1 cellular context compared by ENCODE assay signal in the genomic region with DNA sequence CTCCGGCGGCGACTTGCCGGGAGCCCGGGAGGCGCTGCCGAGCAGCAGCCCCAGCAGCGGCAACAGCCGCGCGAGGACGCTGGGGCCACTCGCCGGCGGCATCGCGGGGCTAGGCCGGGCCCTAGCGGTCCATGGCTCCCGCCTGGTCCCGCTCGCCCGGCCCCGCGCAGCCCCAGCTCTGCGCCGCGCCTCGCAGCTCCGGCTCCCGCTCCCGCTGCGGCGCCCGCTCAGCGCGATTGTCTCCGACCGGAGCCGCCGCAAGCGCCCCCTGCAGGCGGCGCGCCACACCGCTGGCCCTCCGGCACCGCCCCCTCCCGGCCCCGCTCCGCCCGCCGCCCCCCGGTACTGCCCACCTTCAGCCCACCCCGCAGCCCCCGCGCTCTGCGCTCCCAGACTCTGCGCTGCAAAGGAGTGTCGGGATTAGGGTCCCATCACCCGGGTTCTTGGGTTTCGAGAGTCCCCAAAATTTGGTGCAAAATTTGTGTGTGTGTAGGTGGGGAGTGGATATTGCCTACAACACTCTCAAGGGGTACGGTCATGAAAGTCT.
TF ChIP-seq lines count a peak whose summit lies in the region.

A gene (minus strand): TSS at position 241 of the 547 bp plus-strand sequence. CDS start 139 bp downstream, at position 102.

TF ChIP-seq in K562, 482 proteins besides CTCF, POLR2A, EP300 and RAD21 (continued from another document and continues in another):
- peak; percentile 93 for TF ChIP-seq ZBTB7A (IDR thresholded peaks at IDR 0.05; ENCODE audit: borderline replicate concordance, control insufficient read depth, low read depth, low read length)
- TF ChIP-seq, protein P1, sequence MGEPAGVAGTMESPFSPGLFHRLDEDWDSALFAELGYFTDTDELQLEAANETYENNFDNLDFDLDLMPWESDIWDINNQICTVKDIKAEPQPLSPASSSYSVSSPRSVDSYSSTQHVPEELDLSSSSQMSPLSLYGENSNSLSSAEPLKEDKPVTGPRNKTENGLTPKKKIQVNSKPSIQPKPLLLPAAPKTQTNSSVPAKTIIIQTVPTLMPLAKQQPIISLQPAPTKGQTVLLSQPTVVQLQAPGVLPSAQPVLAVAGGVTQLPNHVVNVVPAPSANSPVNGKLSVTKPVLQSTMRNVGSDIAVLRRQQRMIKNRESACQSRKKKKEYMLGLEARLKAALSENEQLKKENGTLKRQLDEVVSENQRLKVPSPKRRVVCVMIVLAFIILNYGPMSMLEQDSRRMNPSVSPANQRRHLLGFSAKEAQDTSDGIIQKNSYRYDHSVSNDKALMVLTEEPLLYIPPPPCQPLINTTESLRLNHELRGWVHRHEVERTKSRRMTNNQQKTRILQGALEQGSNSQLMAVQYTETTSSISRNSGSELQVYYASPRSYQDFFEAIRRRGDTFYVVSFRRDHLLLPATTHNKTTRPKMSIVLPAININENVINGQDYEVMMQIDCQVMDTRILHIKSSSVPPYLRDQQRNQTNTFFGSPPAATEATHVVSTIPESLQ (CRISPR knock-in tag; IDR thresholded peaks at IDR 0.05), result no peak
- TF ChIP-seq GABPB2 (CRISPR knock-in tag; conservative IDR thresholded peaks at IDR 0.05), result no peak
- TF ChIP-seq ELF2 (CRISPR knock-in tag; IDR thresholded peaks at IDR 0.05), result no peak
- peak; percentile 89 for TF ChIP-seq GATAD2B (IDR thresholded peaks at IDR 0.05; ENCODE audit: borderline replicate concordance)
- TF ChIP-seq, protein P2, sequence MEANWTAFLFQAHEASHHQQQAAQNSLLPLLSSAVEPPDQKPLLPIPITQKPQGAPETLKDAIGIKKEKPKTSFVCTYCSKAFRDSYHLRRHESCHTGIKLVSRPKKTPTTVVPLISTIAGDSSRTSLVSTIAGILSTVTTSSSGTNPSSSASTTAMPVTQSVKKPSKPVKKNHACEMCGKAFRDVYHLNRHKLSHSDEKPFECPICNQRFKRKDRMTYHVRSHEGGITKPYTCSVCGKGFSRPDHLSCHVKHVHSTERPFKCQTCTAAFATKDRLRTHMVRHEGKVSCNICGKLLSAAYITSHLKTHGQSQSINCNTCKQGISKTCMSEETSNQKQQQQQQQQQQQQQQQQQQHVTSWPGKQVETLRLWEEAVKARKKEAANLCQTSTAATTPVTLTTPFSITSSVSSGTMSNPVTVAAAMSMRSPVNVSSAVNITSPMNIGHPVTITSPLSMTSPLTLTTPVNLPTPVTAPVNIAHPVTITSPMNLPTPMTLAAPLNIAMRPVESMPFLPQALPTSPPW (CRISPR knock-in tag; IDR thresholded peaks at IDR 0.05), result peak; percentile 72
- TF ChIP-seq, protein P3, sequence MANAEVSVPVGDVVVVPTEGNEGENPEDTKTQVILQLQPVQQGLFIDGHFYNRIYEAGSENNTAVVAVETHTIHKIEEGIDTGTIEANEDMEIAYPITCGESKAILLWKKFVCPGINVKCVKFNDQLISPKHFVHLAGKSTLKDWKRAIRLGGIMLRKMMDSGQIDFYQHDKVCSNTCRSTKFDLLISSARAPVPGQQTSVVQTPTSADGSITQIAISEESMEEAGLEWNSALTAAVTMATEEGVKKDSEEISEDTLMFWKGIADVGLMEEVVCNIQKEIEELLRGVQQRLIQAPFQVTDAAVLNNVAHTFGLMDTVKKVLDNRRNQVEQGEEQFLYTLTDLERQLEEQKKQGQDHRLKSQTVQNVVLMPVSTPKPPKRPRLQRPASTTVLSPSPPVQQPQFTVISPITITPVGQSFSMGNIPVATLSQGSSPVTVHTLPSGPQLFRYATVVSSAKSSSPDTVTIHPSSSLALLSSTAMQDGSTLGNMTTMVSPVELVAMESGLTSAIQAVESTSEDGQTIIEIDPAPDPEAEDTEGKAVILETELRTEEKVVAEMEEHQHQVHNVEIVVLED (CRISPR knock-in tag; IDR thresholded peaks at IDR 0.05), result 0 out of 2 replicates have a peak, but pooled peaks have one; percentile 38
- TF ChIP-seq, protein P4, sequence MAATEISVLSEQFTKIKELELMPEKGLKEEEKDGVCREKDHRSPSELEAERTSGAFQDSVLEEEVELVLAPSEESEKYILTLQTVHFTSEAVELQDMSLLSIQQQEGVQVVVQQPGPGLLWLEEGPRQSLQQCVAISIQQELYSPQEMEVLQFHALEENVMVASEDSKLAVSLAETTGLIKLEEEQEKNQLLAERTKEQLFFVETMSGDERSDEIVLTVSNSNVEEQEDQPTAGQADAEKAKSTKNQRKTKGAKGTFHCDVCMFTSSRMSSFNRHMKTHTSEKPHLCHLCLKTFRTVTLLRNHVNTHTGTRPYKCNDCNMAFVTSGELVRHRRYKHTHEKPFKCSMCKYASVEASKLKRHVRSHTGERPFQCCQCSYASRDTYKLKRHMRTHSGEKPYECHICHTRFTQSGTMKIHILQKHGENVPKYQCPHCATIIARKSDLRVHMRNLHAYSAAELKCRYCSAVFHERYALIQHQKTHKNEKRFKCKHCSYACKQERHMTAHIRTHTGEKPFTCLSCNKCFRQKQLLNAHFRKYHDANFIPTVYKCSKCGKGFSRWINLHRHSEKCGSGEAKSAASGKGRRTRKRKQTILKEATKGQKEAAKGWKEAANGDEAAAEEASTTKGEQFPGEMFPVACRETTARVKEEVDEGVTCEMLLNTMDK (IDR thresholded peaks at IDR 0.05; ENCODE audit: borderline replicate concordance, insufficient read depth, low read depth, low read length, poor library complexity, severe bottlenecking), result peak; percentile 90
- TF ChIP-seq DNMT1 (IDR thresholded peaks at IDR 0.05), result no peak
- TF ChIP-seq, protein P5, sequence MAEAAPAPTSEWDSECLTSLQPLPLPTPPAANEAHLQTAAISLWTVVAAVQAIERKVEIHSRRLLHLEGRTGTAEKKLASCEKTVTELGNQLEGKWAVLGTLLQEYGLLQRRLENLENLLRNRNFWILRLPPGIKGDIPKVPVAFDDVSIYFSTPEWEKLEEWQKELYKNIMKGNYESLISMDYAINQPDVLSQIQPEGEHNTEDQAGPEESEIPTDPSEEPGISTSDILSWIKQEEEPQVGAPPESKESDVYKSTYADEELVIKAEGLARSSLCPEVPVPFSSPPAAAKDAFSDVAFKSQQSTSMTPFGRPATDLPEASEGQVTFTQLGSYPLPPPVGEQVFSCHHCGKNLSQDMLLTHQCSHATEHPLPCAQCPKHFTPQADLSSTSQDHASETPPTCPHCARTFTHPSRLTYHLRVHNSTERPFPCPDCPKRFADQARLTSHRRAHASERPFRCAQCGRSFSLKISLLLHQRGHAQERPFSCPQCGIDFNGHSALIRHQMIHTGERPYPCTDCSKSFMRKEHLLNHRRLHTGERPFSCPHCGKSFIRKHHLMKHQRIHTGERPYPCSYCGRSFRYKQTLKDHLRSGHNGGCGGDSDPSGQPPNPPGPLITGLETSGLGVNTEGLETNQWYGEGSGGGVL (CRISPR knock-in tag; IDR thresholded peaks at IDR 0.05), result no peak
- TF ChIP-seq CCNT2 (IDR thresholded peaks at IDR 0.05; ENCODE audit: borderline replicate concordance, extremely low read depth, insufficient read length, low read depth, low read length), result peak; percentile 68
- TF ChIP-seq ZFPM2 (CRISPR knock-in tag; IDR thresholded peaks at IDR 0.05), result no peak
- TF ChIP-seq KDM5B (IDR thresholded peaks at IDR 0.05; ENCODE audit: insufficient replicate concordance, low read depth, low read length), result peak; percentile 47
- no peak for TF ChIP-seq DDX20 (tag; IDR thresholded peaks at IDR 0.05; ENCODE audit: low read depth)
- TF ChIP-seq MAZ (CRISPR knock-in tag; conservative IDR thresholded peaks at IDR 0.05 in 1 of 2, IDR thresholded peaks at IDR 0.05 in 1 of 2), result peak; percentile 28 to 35; a peak in 1 of 4 replicates
- no peak for TF ChIP-seq STAT5A (IDR thresholded peaks at IDR 0.05; ENCODE audit: borderline replicate concordance, low read length)
- peak; percentile 34; the same call in 1 of the 2 replicates for TF ChIP-seq POLR2AphosphoS5 (IDR thresholded peaks at IDR 0.05; ENCODE audit: control insufficient read depth, insufficient read depth, low read depth, low read length)
- TF ChIP-seq, protein P6, sequence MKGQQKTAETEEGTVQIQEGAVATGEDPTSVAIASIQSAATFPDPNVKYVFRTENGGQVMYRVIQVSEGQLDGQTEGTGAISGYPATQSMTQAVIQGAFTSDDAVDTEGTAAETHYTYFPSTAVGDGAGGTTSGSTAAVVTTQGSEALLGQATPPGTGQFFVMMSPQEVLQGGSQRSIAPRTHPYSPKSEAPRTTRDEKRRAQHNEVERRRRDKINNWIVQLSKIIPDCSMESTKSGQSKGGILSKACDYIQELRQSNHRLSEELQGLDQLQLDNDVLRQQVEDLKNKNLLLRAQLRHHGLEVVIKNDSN (CRISPR knock-in tag; IDR thresholded peaks at IDR 0.05), result no peak
- TF ChIP-seq HDAC3 (IDR thresholded peaks at IDR 0.05; ENCODE audit: borderline replicate concordance, partially characterized antibody), result no peak
- TF ChIP-seq ZBTB1 (CRISPR knock-in tag; IDR thresholded peaks at IDR 0.05; ENCODE audit: borderline replicate concordance, low read depth), result 0 out of 2 replicates have a peak, but pooled peaks have one; percentile 31
- TF ChIP-seq, protein P7, sequence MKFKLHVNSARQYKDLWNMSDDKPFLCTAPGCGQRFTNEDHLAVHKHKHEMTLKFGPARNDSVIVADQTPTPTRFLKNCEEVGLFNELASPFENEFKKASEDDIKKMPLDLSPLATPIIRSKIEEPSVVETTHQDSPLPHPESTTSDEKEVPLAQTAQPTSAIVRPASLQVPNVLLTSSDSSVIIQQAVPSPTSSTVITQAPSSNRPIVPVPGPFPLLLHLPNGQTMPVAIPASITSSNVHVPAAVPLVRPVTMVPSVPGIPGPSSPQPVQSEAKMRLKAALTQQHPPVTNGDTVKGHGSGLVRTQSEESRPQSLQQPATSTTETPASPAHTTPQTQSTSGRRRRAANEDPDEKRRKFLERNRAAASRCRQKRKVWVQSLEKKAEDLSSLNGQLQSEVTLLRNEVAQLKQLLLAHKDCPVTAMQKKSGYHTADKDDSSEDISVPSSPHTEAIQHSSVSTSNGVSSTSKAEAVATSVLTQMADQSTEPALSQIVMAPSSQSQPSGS (CRISPR knock-in tag; IDR thresholded peaks at IDR 0.05), result no peak
- TF ChIP-seq NFE2 (IDR thresholded peaks at IDR 0.05; ENCODE audit: low read depth), result no peak
- no peak for TF ChIP-seq ZNF586 (CRISPR knock-in tag; conservative IDR thresholded peaks at IDR 0.05)
- TF ChIP-seq, protein P8, sequence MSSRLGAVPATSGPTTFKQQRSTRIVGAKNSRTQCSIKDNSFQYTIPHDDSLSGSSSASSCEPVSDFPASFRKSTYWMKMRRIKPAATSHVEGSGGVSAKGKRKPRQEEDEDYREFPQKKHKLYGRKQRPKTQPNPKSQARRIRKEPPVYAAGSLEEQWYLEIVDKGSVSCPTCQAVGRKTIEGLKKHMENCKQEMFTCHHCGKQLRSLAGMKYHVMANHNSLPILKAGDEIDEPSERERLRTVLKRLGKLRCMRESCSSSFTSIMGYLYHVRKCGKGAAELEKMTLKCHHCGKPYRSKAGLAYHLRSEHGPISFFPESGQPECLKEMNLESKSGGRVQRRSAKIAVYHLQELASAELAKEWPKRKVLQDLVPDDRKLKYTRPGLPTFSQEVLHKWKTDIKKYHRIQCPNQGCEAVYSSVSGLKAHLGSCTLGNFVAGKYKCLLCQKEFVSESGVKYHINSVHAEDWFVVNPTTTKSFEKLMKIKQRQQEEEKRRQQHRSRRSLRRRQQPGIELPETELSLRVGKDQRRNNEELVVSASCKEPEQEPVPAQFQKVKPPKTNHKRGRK (tag; IDR thresholded peaks at IDR 0.05), result no peak
- TF ChIP-seq, protein P9, sequence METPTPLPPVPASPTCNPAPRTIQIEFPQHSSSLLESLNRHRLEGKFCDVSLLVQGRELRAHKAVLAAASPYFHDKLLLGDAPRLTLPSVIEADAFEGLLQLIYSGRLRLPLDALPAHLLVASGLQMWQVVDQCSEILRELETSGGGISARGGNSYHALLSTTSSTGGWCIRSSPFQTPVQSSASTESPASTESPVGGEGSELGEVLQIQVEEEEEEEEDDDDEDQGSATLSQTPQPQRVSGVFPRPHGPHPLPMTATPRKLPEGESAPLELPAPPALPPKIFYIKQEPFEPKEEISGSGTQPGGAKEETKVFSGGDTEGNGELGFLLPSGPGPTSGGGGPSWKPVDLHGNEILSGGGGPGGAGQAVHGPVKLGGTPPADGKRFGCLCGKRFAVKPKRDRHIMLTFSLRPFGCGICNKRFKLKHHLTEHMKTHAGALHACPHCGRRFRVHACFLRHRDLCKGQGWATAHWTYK (CRISPR knock-in tag; IDR thresholded peaks at IDR 0.05), result no peak
- TF ChIP-seq, protein P10, sequence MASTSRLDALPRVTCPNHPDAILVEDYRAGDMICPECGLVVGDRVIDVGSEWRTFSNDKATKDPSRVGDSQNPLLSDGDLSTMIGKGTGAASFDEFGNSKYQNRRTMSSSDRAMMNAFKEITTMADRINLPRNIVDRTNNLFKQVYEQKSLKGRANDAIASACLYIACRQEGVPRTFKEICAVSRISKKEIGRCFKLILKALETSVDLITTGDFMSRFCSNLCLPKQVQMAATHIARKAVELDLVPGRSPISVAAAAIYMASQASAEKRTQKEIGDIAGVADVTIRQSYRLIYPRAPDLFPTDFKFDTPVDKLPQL (IDR thresholded peaks at IDR 0.05; ENCODE audit: extremely low read depth, insufficient read length), result no peak
- TF ChIP-seq CBFA2T3 (IDR thresholded peaks at IDR 0.05), result no peak
- no peak for TF ChIP-seq PTRF (tag; IDR thresholded peaks at IDR 0.05)
- TF ChIP-seq JUN (IDR thresholded peaks at IDR 0.05; ENCODE audit: borderline replicate concordance, low read depth, low read length), result no peak
- no peak for TF ChIP-seq JUN (CRISPR knock-in tag; IDR thresholded peaks at IDR 0.05; ENCODE audit: borderline replicate concordance)
- TF ChIP-seq HMGN3 (IDR thresholded peaks at IDR 0.05; ENCODE audit: borderline replicate concordance, extremely low read depth, insufficient read length, low read depth, low read length), result peak; percentile 40
- peak; percentile 68; the same call in 1 of the 2 replicates for TF ChIP-seq PHF8 (IDR thresholded peaks at IDR 0.05; ENCODE audit: borderline replicate concordance, low read length)
- peak; percentile 55; the same call in 1 of the 2 replicates for TF ChIP-seq SIN3B (IDR thresholded peaks at IDR 0.05; ENCODE audit: low read depth)
- TF ChIP-seq, protein P11, sequence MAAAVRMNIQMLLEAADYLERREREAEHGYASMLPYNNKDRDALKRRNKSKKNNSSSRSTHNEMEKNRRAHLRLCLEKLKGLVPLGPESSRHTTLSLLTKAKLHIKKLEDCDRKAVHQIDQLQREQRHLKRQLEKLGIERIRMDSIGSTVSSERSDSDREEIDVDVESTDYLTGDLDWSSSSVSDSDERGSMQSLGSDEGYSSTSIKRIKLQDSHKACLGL (CRISPR knock-in tag; IDR thresholded peaks at IDR 0.05; ENCODE audit: borderline replicate concordance, poor library complexity, severe bottlenecking), result no peak
- TF ChIP-seq, protein P12, sequence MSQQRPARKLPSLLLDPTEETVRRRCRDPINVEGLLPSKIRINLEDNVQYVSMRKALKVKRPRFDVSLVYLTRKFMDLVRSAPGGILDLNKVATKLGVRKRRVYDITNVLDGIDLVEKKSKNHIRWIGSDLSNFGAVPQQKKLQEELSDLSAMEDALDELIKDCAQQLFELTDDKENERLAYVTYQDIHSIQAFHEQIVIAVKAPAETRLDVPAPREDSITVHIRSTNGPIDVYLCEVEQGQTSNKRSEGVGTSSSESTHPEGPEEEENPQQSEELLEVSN (IDR thresholded peaks at IDR 0.05; ENCODE audit: borderline replicate concordance in 1 of 2, extremely low read depth in 1 of 2, insufficient read depth in 1 of 2, insufficient read length in 1 of 2, low read depth in 1 of 2, low read length in 1 of 2, poor library complexity in 1 of 2, severe bottlenecking in 1 of 2), result peak; percentile 88 to 98
- peak; percentile 45 for TF ChIP-seq EGR1 (conservative IDR thresholded peaks at IDR 0.05)
- TF ChIP-seq NONO (IDR thresholded peaks at IDR 0.05; ENCODE audit: low read depth in 2 of 2, low read length in 1 of 2), result peak; percentile 57 to 87
- TF ChIP-seq ZNF175 (CRISPR knock-in tag; IDR thresholded peaks at IDR 0.05; ENCODE audit: low read depth), result no peak
- TF ChIP-seq TAF1 (IDR thresholded peaks at IDR 0.05; ENCODE audit: control insufficient read depth, extremely low read depth, insufficient read depth, low read length, severe bottlenecking), result peak; percentile 41
